8 cellular contexts compared by ENCODE assay signal in genomic region chr2:41782306-41783158, GRCh38.
DNase-seq lines count a peak whose midpoint lies in the region; ATAC-seq, FAIRE-seq and TF ChIP-seq lines count a peak whose summit lies in the region.

No MANE protein-coding gene starts in this region.

- H3K27ac ChIP-seq in WERI-Rb-1 (no peak overlapping the region), pancreas (no peak overlapping the region)

- H3K9me3 ChIP-seq in WERI-Rb-1 (ENCODE audit: severe bottlenecking), result no peaks in the 10 kb centered on the region
- no peaks in the 10 kb centered on the region for H3K9me3 ChIP-seq in pancreas

- no peaks in the 10 kb centered on the region for H3K36me3 ChIP-seq in WERI-Rb-1
- H3K36me3 ChIP-seq in pancreas, result no peaks in the 10 kb centered on the region

- DNase-seq in NCI-H187 (lab: John Stamatoyannopoulos, UW) (peak; percentile 41 to 44), NCI-H187 treated with DMSO at 0.1 percent for 48 hours (lab: John Stamatoyannopoulos, UW) (no peak), NCI-H1417 (lab: John Stamatoyannopoulos, UW) (peak; percentile 66 to 85 (median 77)), WERI-Rb-1 (peak; percentile 27), fibroblast of mammary gland (ENCODE audit: low read depth) (peak; percentile 37), pancreas (peak in 1 of 6 donors; percentile 32)
- no peak for DNase-seq in NK-92 treated with Interleukin-12 subunit alpha and Interleukin-12 subunit beta, amount 100 ng/mL, for 24 hours (lab: John Stamatoyannopoulos, UW)

- 17 to 23% methylated on average over 6 of the region's 6 CpGs for WGBS in pancreas, 2 donors

- H3K27me3 ChIP-seq in WERI-Rb-1 (ENCODE audit: insufficient read depth, low read depth, severe bottlenecking), result no peaks in the 10 kb centered on the region
- H3K27me3 ChIP-seq in pancreas, result no peaks in the 10 kb centered on the region

- no peak overlapping the region for H3K4me3 ChIP-seq in WERI-Rb-1 (ENCODE audit: low read depth, low read length)
- no peak overlapping the region for H3K4me3 ChIP-seq in fibroblast of mammary gland (ENCODE audit: control insufficient read depth, low read depth, low read length)
- no peak overlapping the region for H3K4me3 ChIP-seq in pancreas

- intact Hi-C loops in pancreas (cut with DNase I), result no loop called here

- ATAC-seq in GM21528 (IDR thresholded peaks at IDR 0.05; ENCODE audit: low FRiP score, unreplicated experiment) (peak; percentile 75), pancreas (peak in 3 of 4 donors; percentile 69 to 79 (median 77))

- FAIRE-seq in pancreas (lab: Jason Lieb, UNC), result peak; percentile 81

- TF ChIP-seq CTCF in WERI-Rb-1 (IDR thresholded peaks at IDR 0.05; ENCODE audit: low read depth, low read length) (peak; percentile 49), fibroblast of mammary gland (conservative IDR thresholded peaks at IDR 0.05; ENCODE audit: control insufficient read depth, insufficient read depth, low read depth, low read length) (peak; percentile 83), pancreas (IDR thresholded peaks at IDR 0.05) (peak; percentile 37 to 82 (median 64))

- no peaks in the 10 kb centered on the region for H3K4me1 ChIP-seq in pancreas

Comparison
In these comparisons a context has a peak if more than half of its experiments do, and no peak if none do; other contexts are left out.
1. DNase-seq: peak in NCI-H187 (2 of 2), NCI-H1417 (3 of 3), WERI-Rb-1 (single experiment) and fibroblast of mammary gland (single experiment); none in NCI-H187 treated with DMSO at 0.1 percent for 48 hours (single experiment) and NK-92 treated with Interleukin-12 subunit alpha and Interleukin-12 subunit beta, amount 100 ng/mL, for 24 hours (single experiment).
2. Peak in every context shown above with its lines, with median percentiles within 50 percentile points of each other: CTCF ChIP-seq.